In the genomic region with DNA sequence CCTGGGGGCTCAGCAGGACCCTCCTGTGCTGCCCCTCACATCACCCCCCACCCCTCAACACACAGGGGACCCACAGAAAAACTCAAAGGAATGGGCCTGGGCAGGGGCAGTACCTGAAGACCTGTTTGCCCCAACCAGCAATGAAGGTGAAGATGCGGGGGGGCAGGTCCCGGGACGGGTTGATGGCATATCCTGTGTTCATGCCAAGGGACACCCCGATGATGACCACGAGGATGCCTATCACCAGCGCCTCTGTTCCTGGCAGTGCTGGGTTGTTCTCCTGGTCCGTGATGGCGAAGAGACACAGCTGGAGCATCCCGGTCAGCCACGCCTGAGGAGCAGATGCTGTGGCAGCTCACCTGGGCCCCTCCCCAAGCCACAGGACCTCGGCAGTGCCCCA, we compare ENCODE assay signal across 5 cellular contexts. TPM values are rescaled to one million over a fixed set of nuclear protein-coding genes. Genes with fewer than 3 reads are reported as not detected.
"Had no signal": no experiment of that assay in that cellular context is flagged by ENCODE, and none has a peak within 500 bp of the region (broad histone marks: within the 10 kb centered on the region; RNA-seq: fewer than 3 reads in every experiment).

No MANE protein-coding gene starts in this region.

RNA-seq across cellular contexts. Expression of a gene that starts 16.8 kb away (rescaled TPM):
- total RNA-seq: NCI-H460, PC-3, RPMI7951, SJSA1, SK-MEL-5 had no signal
